In genomic region chr17:45143767-45144198, GRCh38 we compare ENCODE assay signal across 8 cellular contexts. TPM values are rescaled to one million over a fixed set of nuclear protein-coding genes. Genes with fewer than 3 reads are reported as not detected.
DNase-seq lines count a peak whose midpoint lies in the region; TF ChIP-seq lines count a peak whose summit lies in the region.

No MANE protein-coding gene starts in this region.

- 7% methylated on average over 15 of the region's 21 CpGs for WGBS in smooth muscle cell (ENCODE audit: low lambda C conversion rate)

- peaks cover 10% of the 10 kb centered on the region for H3F3A ChIP-seq in smooth muscle cell (ENCODE audit: low read depth)

- H3K27ac ChIP-seq in smooth muscle cell (ENCODE audit: low read depth), result peak overlapping the region; percentile 45

- peak overlapping the region; percentile 30 for H3K9ac ChIP-seq in smooth muscle cell (ENCODE audit: low read depth)

- H2AFZ ChIP-seq in smooth muscle cell (ENCODE audit: low read depth), result peak overlapping the region; percentile 47

- no peaks in the 10 kb centered on the region for H3K9me3 ChIP-seq in smooth muscle cell (replicated peaks; ENCODE audit: low read depth)

- H3K36me3 ChIP-seq in smooth muscle cell (ENCODE audit: low read depth), result no peaks in the 10 kb centered on the region

- peak overlapping the region; percentile 80 for H3K4me2 ChIP-seq in smooth muscle cell

- H3K79me2 ChIP-seq in smooth muscle cell (ENCODE audit: low read depth), result no peaks in the 10 kb centered on the region

- H3K4me3 ChIP-seq in smooth muscle cell, result peak overlapping the region; percentile 41

- no peak for TF ChIP-seq CTCF in smooth muscle cell (IDR thresholded peaks at IDR 0.05; ENCODE audit: borderline replicate concordance, insufficient read depth, poor library complexity, severe bottlenecking)

- H3K27me3 ChIP-seq in smooth muscle cell (ENCODE audit: low read depth), result no peaks in the 10 kb centered on the region

- peaks cover 2% of the 10 kb centered on the region for H4K20me1 ChIP-seq in smooth muscle cell (ENCODE audit: low read depth)

- peaks cover 7% of the 10 kb centered on the region for H3K4me1 ChIP-seq in smooth muscle cell (ENCODE audit: low read depth)

- DNase-seq in activated CD8-positive, alpha-beta memory T cell treated with anti-CD3 and anti-CD28 coated beads for 24 hours, result peak; percentile 80
- DNase-seq in activated CD8-positive, alpha-beta memory T cell treated with anti-CD3 and anti-CD28 coated beads, Interleukin-2, amount 50 U/mL, for 4 hours, result no peak
- DNase-seq in cerebellar cortex (ENCODE audit: low spot score) (peak; percentile 62), iris pigment epithelial cell (ENCODE audit: low read depth) (peak; percentile 90), smooth muscle cell (lab: John Stamatoyannopoulos, UW; ENCODE audit: unreplicated experiment) (peak; percentile 57), HPDE6-E6E7 (ENCODE audit: extremely low spot score) (no peak), NCI-H524 treated with DMSO at 0.1 percent for 48 hours (lab: John Stamatoyannopoulos, UW) (no peak), GF-D8 (lab: John Stamatoyannopoulos, UW) (no peak)

RNA-seq across cellular contexts. Expression of gene HEXIM1, which starts 4.5 kb away (rescaled TPM):
- total RNA-seq in smooth muscle cell, result 9.3 and 13.7 TPM in 2 replicates
- polyA plus RNA-seq in smooth muscle cell, result 9.4 TPM in 2 replicates

RNA-seq across cellular contexts. Expression of gene ACBD4, which starts 8.3 kb away (rescaled TPM):
- 0.49 and 4.6 TPM in 2 replicates for total RNA-seq in smooth muscle cell
- 5.0 and 5.9 TPM in 2 replicates for polyA plus RNA-seq in smooth muscle cell

RNA-seq across cellular contexts. Expression of gene PLCD3, which starts 11.5 kb away (rescaled TPM):
- total RNA-seq in smooth muscle cell, result 24.0 and 43.3 TPM in 2 replicates
- 33.4 and 33.7 TPM in 2 replicates for polyA plus RNA-seq in smooth muscle cell

RNA-seq across cellular contexts. Expression of gene HEXIM2, which starts 17.9 kb away (rescaled TPM):
- total RNA-seq in smooth muscle cell, result 3.4 TPM in 2 replicates
- 6.1 and 6.8 TPM in 2 replicates for polyA plus RNA-seq in smooth muscle cell

Comparison
In these comparisons a context has a peak if more than half of its experiments do, and no peak if none do; other contexts are left out.
1. DNase-seq: peak in activated CD8-positive, alpha-beta memory T cell treated with anti-CD3 and anti-CD28 coated beads for 24 hours (single experiment), cerebellar cortex (single experiment), iris pigment epithelial cell (single experiment) and smooth muscle cell (single experiment); none in activated CD8-positive, alpha-beta memory T cell treated with anti-CD3 and anti-CD28 coated beads, Interleukin-2, amount 50 U/mL, for 4 hours (single experiment), HPDE6-E6E7 (single experiment), NCI-H524 treated with DMSO at 0.1 percent for 48 hours (single experiment) and GF-D8 (single experiment).